ENCODE assay signal across 7 cellular contexts in genomic region chr16:7074715-7075114, GRCh38.
"Had no signal": no experiment of that assay in that cellular context is flagged by ENCODE, and none has a peak within 500 bp of the region (broad histone marks: within the 10 kb centered on the region; RNA-seq: fewer than 3 reads in every experiment).

No MANE protein-coding gene starts in this region.

- H3K27ac ChIP-seq: HL-60, KMS-11 had no signal

- H3K4me1 Mint-ChIP-seq: IgD-negative memory B cell had no signal

- FAIRE-seq: HTR-8/SVneo had no signal

- DNase-seq: Karpas-422, KBM-7, KG1 had no signal

- H3K36me3 Mint-ChIP-seq: IgD-negative memory B cell had no signal

- H3K27me3 Mint-ChIP-seq: IgD-negative memory B cell had no signal

- H3K9ac ChIP-seq: KMS-11 had no signal

- H3K4me3 Mint-ChIP-seq: IgD-negative memory B cell had no signal

- H3K27ac Mint-ChIP-seq: IgD-negative memory B cell had no signal

- H3K4me2 ChIP-seq: KMS-11 had no signal
